1 cellular context compared by ENCODE assay signal in genomic region chr19:40403262-40403984, GRCh38.
TF ChIP-seq lines count a peak whose summit lies in the region.

No MANE protein-coding gene starts in this region.

TF ChIP-seq in HepG2, 621 proteins besides CTCF, POLR2A, EP300 and RAD21 (continued from another document and continues in another):
- no peak for TF ChIP-seq SOX6 (IDR thresholded peaks at IDR 0.05)
- no peak for TF ChIP-seq SOX6 (CRISPR knock-in tag; IDR thresholded peaks at IDR 0.05)
- TF ChIP-seq CAMTA2 (CRISPR knock-in tag; IDR thresholded peaks at IDR 0.05; ENCODE audit: borderline replicate concordance), result no peak
- TF ChIP-seq PITX1 (CRISPR knock-in tag; IDR thresholded peaks at IDR 0.05), result no peak
- TF ChIP-seq ASH2L (IDR thresholded peaks at IDR 0.05; ENCODE audit: insufficient read length, low read depth, low read length), result peak; percentile 18
- TF ChIP-seq, protein P1, sequence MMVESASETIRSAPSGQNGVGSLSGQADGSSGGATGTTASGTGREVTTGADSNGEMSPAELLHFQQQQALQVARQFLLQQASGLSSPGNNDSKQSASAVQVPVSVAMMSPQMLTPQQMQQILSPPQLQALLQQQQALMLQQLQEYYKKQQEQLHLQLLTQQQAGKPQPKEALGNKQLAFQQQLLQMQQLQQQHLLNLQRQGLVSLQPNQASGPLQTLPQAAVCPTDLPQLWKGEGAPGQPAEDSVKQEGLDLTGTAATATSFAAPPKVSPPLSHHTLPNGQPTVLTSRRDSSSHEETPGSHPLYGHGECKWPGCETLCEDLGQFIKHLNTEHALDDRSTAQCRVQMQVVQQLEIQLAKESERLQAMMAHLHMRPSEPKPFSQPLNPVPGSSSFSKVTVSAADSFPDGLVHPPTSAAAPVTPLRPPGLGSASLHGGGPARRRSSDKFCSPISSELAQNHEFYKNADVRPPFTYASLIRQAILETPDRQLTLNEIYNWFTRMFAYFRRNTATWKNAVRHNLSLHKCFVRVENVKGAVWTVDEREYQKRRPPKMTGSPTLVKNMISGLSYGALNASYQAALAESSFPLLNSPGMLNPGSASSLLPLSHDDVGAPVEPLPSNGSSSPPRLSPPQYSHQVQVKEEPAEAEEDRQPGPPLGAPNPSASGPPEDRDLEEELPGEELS (CRISPR knock-in tag; IDR thresholded peaks at IDR 0.05), result 0 out of 2 replicates have a peak, but pooled peaks have one; percentile 5
- no peak for TF ChIP-seq NR1H2 (CRISPR knock-in tag; IDR thresholded peaks at IDR 0.05; ENCODE audit: borderline replicate concordance, low read depth)
- no peak for TF ChIP-seq THAP7 (CRISPR knock-in tag; IDR thresholded peaks at IDR 0.05)
- TF ChIP-seq, protein P2, sequence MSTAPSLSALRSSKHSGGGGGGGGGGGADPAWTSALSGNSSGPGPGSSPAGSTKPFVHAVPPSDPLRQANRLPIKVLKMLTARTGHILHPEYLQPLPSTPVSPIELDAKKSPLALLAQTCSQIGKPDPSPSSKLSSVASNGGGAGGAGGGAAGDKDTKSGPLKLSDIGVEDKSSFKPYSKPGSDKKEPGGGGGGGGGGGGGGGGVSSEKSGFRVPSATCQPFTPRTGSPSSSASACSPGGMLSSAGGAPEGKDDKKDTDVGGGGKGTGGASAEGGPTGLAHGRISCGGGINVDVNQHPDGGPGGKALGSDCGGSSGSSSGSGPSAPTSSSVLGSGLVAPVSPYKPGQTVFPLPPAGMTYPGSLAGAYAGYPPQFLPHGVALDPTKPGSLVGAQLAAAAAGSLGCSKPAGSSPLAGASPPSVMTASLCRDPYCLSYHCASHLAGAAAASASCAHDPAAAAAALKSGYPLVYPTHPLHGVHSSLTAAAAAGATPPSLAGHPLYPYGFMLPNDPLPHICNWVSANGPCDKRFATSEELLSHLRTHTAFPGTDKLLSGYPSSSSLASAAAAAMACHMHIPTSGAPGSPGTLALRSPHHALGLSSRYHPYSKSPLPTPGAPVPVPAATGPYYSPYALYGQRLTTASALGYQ (CRISPR knock-in tag; IDR thresholded peaks at IDR 0.05), result no peak
- TF ChIP-seq ZNF580 (CRISPR knock-in tag; IDR thresholded peaks at IDR 0.05; ENCODE audit: borderline replicate concordance, low read depth), result no peak
- no peak for TF ChIP-seq SRF (IDR thresholded peaks at IDR 0.05; ENCODE audit: low read depth, low read length)
- TF ChIP-seq ELF3 (CRISPR knock-in tag; IDR thresholded peaks at IDR 0.05), result no peak
- TF ChIP-seq PBX3 (CRISPR knock-in tag; IDR thresholded peaks at IDR 0.05; ENCODE audit: borderline replicate concordance), result no peak
- TF ChIP-seq MYC (CRISPR knock-in tag; IDR thresholded peaks at IDR 0.05; ENCODE audit: borderline replicate concordance), result 0 out of 2 replicates have a peak, but pooled peaks have one; percentile 24
- no peak for TF ChIP-seq KLF16 (CRISPR knock-in tag; IDR thresholded peaks at IDR 0.05)
- TF ChIP-seq SIX1 (CRISPR knock-in tag; IDR thresholded peaks at IDR 0.05; ENCODE audit: borderline replicate concordance), result no peak
- TF ChIP-seq NFYC (CRISPR knock-in tag; IDR thresholded peaks at IDR 0.05), result no peak
- no peak for TF ChIP-seq HOXA7 (CRISPR knock-in tag; IDR thresholded peaks at IDR 0.05)
- no peak for TF ChIP-seq AGO1 (IDR thresholded peaks at IDR 0.05; ENCODE audit: low read depth, low read length, poor library complexity, severe bottlenecking)
- TF ChIP-seq ZNF263 (CRISPR knock-in tag; IDR thresholded peaks at IDR 0.05), result no peak
- TF ChIP-seq TEAD2 (CRISPR knock-in tag; IDR thresholded peaks at IDR 0.05), result no peak
- no peak for TF ChIP-seq MZF1 (CRISPR knock-in tag; IDR thresholded peaks at IDR 0.05; ENCODE audit: borderline replicate concordance)
- no peak for TF ChIP-seq ZNF17 (CRISPR knock-in tag; IDR thresholded peaks at IDR 0.05)
- TF ChIP-seq, protein P3, sequence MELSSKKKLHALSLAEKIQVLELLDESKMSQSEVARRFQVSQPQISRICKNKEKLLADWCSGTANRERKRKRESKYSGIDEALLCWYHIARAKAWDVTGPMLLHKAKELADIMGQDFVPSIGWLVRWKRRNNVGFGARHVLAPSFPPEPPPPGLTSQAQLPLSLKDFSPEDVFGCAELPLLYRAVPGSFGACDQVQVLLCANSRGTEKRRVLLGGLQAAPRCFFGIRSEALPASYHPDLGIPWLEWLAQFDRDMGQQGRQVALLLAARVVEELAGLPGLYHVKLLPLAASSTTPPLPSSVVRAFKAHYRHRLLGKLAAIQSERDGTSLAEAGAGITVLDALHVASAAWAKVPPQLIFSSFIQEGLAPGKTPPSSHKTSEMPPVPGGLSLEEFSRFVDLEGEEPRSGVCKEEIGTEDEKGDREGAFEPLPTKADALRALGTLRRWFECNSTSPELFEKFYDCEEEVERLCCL (CRISPR knock-in tag; IDR thresholded peaks at IDR 0.05; ENCODE audit: borderline replicate concordance), result no peak
- TF ChIP-seq, protein P4, sequence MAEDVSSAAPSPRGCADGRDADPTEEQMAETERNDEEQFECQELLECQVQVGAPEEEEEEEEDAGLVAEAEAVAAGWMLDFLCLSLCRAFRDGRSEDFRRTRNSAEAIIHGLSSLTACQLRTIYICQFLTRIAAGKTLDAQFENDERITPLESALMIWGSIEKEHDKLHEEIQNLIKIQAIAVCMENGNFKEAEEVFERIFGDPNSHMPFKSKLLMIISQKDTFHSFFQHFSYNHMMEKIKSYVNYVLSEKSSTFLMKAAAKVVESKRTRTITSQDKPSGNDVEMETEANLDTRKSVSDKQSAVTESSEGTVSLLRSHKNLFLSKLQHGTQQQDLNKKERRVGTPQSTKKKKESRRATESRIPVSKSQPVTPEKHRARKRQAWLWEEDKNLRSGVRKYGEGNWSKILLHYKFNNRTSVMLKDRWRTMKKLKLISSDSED (CRISPR knock-in tag; IDR thresholded peaks at IDR 0.05), result no peak
- TF ChIP-seq KLF15 (CRISPR knock-in tag; IDR thresholded peaks at IDR 0.05; ENCODE audit: borderline replicate concordance), result no peak
- no peak for TF ChIP-seq ZNF598 (CRISPR knock-in tag; IDR thresholded peaks at IDR 0.05; ENCODE audit: borderline replicate concordance)
- no peak for TF ChIP-seq NFKBIZ (CRISPR knock-in tag; IDR thresholded peaks at IDR 0.05)
- no peak; the same call in 1 of the 2 replicates for TF ChIP-seq ZNF333 (CRISPR knock-in tag; IDR thresholded peaks at IDR 0.05; ENCODE audit: borderline replicate concordance)
- no peak for TF ChIP-seq IKZF4 (CRISPR knock-in tag; IDR thresholded peaks at IDR 0.05; ENCODE audit: borderline replicate concordance, low read depth, not compliant biosample characterization)
- TF ChIP-seq, protein P5, sequence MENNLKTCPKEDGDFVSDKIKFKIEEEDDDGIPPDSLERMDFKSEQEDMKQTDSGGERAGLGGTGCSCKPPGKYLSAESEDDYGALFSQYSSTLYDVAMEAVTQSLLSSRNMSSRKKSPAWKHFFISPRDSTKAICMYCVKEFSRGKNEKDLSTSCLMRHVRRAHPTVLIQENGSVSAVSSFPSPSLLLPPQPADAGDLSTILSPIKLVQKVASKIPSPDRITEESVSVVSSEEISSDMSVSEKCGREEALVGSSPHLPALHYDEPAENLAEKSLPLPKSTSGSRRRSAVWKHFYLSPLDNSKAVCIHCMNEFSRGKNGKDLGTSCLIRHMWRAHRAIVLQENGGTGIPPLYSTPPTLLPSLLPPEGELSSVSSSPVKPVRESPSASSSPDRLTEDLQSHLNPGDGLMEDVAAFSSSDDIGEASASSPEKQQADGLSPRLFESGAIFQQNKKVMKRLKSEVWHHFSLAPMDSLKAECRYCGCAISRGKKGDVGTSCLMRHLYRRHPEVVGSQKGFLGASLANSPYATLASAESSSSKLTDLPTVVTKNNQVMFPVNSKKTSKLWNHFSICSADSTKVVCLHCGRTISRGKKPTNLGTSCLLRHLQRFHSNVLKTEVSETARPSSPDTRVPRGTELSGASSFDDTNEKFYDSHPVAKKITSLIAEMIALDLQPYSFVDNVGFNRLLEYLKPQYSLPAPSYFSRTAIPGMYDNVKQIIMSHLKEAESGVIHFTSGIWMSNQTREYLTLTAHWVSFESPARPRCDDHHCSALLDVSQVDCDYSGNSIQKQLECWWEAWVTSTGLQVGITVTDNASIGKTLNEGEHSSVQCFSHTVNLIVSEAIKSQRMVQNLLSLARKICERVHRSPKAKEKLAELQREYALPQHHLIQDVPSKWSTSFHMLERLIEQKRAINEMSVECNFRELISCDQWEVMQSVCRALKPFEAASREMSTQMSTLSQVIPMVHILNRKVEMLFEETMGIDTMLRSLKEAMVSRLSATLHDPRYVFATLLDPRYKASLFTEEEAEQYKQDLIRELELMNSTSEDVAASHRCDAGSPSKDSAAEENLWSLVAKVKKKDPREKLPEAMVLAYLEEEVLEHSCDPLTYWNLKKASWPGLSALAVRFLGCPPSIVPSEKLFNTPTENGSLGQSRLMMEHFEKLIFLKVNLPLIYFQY (CRISPR knock-in tag; IDR thresholded peaks at IDR 0.05; ENCODE audit: borderline replicate concordance), result no peak
- TF ChIP-seq LCORL (IDR thresholded peaks at IDR 0.05), result no peak
- no peak for TF ChIP-seq LCORL (CRISPR knock-in tag; IDR thresholded peaks at IDR 0.05)
- no peak; the same call in 1 of the 2 replicates for TF ChIP-seq HDAC2 (CRISPR knock-in tag; IDR thresholded peaks at IDR 0.05)
- TF ChIP-seq SP2 (CRISPR knock-in tag; IDR thresholded peaks at IDR 0.05), result no peak
- TF ChIP-seq, protein P6, sequence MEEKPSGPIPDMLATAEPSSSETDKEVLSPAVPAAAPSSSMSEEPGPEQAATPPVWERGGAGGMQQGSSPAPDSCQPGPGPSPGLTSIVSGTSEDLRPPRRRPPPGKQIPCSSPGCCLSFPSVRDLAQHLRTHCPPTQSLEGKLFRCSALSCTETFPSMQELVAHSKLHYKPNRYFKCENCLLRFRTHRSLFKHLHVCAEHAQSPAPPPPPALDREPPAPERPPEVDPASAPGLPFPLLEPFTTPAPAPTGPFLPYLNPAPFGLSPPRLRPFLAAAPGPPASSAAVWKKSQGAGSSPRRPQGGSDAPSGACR (CRISPR knock-in tag; IDR thresholded peaks at IDR 0.05), result no peak
- TF ChIP-seq SMAD9 (CRISPR knock-in tag; IDR thresholded peaks at IDR 0.05), result no peak
- TF ChIP-seq, protein P7, sequence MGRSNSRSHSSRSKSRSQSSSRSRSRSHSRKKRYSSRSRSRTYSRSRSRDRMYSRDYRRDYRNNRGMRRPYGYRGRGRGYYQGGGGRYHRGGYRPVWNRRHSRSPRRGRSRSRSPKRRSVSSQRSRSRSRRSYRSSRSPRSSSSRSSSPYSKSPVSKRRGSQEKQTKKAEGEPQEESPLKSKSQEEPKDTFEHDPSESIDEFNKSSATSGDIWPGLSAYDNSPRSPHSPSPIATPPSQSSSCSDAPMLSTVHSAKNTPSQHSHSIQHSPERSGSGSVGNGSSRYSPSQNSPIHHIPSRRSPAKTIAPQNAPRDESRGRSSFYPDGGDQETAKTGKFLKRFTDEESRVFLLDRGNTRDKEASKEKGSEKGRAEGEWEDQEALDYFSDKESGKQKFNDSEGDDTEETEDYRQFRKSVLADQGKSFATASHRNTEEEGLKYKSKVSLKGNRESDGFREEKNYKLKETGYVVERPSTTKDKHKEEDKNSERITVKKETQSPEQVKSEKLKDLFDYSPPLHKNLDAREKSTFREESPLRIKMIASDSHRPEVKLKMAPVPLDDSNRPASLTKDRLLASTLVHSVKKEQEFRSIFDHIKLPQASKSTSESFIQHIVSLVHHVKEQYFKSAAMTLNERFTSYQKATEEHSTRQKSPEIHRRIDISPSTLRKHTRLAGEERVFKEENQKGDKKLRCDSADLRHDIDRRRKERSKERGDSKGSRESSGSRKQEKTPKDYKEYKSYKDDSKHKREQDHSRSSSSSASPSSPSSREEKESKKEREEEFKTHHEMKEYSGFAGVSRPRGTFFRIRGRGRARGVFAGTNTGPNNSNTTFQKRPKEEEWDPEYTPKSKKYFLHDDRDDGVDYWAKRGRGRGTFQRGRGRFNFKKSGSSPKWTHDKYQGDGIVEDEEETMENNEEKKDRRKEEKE (IDR thresholded peaks at IDR 0.05), result no peak
- no peak for TF ChIP-seq ZNF326 (CRISPR knock-in tag; IDR thresholded peaks at IDR 0.05; ENCODE audit: borderline replicate concordance)
- no peak for TF ChIP-seq RBM39 (IDR thresholded peaks at IDR 0.05; ENCODE audit: low read depth, low read length, poor library complexity, severe bottlenecking)
- TF ChIP-seq, protein P8, sequence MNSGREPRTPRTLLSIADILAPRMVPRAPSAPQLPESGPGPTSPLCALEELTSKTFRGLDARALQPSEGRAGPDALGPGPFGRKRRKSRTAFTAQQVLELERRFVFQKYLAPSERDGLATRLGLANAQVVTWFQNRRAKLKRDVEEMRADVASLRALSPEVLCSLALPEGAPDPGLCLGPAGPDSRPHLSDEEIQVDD (CRISPR knock-in tag; IDR thresholded peaks at IDR 0.05; ENCODE audit: borderline replicate concordance), result no peak
- no peak for TF ChIP-seq CENPX (CRISPR knock-in tag; IDR thresholded peaks at IDR 0.05)
- TF ChIP-seq ZSCAN29 (CRISPR knock-in tag; conservative IDR thresholded peaks at IDR 0.05), result 0 out of 2 replicates have a peak, but pooled peaks have one; percentile 65
- no peak for TF ChIP-seq SP1 (IDR thresholded peaks at IDR 0.05)
- TF ChIP-seq SP1 (CRISPR knock-in tag; IDR thresholded peaks at IDR 0.05), result peak; percentile 41; the same call in 1 of the 2 replicates
- no peak for TF ChIP-seq ZBTB14 (CRISPR knock-in tag; IDR thresholded peaks at IDR 0.05)
- no peak for TF ChIP-seq ZMAT3 (CRISPR knock-in tag; conservative IDR thresholded peaks at IDR 0.05)
